In the genomic region with DNA sequence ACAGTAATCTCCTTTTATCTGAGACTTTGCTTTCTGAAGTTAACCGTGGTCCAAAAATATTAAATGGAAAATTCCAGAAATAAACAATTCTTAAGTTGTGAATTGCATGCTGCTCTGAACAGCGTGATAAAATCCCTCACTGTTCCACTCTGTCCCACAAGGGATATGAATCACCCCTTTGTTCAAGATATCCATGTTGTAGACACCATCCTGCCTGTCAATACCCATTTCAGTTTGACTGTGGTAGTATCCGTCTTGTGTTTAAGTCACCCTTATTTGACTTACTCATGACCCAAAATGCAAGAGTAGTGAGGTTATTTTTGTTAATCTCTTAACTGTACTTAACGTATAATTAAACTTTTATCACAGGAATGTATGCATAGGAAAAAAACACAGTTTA, we compare ENCODE assay signal across 2 cellular contexts.
TF ChIP-seq lines count a peak whose summit lies in the region.

No MANE protein-coding gene starts in this region.

TF ChIP-seq in HepG2, 621 proteins besides CTCF, POLR2A, EP300 and RAD21 (continued from another document):
- TF ChIP-seq, protein P1, sequence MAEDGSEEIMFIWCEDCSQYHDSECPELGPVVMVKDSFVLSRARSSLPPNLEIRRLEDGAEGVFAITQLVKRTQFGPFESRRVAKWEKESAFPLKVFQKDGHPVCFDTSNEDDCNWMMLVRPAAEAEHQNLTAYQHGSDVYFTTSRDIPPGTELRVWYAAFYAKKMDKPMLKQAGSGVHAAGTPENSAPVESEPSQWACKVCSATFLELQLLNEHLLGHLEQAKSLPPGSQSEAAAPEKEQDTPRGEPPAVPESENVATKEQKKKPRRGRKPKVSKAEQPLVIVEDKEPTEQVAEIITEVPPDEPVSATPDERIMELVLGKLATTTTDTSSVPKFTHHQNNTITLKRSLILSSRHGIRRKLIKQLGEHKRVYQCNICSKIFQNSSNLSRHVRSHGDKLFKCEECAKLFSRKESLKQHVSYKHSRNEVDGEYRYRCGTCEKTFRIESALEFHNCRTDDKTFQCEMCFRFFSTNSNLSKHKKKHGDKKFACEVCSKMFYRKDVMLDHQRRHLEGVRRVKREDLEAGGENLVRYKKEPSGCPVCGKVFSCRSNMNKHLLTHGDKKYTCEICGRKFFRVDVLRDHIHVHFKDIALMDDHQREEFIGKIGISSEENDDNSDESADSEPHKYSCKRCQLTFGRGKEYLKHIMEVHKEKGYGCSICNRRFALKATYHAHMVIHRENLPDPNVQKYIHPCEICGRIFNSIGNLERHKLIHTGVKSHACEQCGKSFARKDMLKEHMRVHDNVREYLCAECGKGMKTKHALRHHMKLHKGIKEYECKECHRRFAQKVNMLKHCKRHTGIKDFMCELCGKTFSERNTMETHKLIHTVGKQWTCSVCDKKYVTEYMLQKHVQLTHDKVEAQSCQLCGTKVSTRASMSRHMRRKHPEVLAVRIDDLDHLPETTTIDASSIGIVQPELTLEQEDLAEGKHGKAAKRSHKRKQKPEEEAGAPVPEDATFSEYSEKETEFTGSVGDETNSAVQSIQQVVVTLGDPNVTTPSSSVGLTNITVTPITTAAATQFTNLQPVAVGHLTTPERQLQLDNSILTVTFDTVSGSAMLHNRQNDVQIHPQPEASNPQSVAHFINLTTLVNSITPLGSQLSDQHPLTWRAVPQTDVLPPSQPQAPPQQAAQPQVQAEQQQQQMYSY (CRISPR knock-in tag; IDR thresholded peaks at IDR 0.05): no peak
- TF ChIP-seq ZBTB8A (CRISPR knock-in tag; IDR thresholded peaks at IDR 0.05; ENCODE audit: borderline replicate concordance, low read depth): no peak
- no peak for TF ChIP-seq ZNF282 (IDR thresholded peaks at IDR 0.05; ENCODE audit: partially characterized antibody)
- TF ChIP-seq ZNF713 (CRISPR knock-in tag; IDR thresholded peaks at IDR 0.05): no peak
- TF ChIP-seq CHD2 (IDR thresholded peaks at IDR 0.05; ENCODE audit: low read depth, low read length): no peak
- no peak for TF ChIP-seq YEATS2 (CRISPR knock-in tag; IDR thresholded peaks at IDR 0.05; ENCODE audit: borderline replicate concordance)
- no peak for TF ChIP-seq SP2 (CRISPR knock-in tag; IDR thresholded peaks at IDR 0.05)
- no peak for TF ChIP-seq NFYC (CRISPR knock-in tag; IDR thresholded peaks at IDR 0.05)
TF ChIP-seq in HepG2: peak in this region for 2.

TF ChIP-seq in SK-N-SH treated with all-trans-retinoic acid at 6 μM for 48 hours, 23 proteins besides CTCF, POLR2A, EP300 and RAD21 (continued from another document):
- TF ChIP-seq, protein P2, sequence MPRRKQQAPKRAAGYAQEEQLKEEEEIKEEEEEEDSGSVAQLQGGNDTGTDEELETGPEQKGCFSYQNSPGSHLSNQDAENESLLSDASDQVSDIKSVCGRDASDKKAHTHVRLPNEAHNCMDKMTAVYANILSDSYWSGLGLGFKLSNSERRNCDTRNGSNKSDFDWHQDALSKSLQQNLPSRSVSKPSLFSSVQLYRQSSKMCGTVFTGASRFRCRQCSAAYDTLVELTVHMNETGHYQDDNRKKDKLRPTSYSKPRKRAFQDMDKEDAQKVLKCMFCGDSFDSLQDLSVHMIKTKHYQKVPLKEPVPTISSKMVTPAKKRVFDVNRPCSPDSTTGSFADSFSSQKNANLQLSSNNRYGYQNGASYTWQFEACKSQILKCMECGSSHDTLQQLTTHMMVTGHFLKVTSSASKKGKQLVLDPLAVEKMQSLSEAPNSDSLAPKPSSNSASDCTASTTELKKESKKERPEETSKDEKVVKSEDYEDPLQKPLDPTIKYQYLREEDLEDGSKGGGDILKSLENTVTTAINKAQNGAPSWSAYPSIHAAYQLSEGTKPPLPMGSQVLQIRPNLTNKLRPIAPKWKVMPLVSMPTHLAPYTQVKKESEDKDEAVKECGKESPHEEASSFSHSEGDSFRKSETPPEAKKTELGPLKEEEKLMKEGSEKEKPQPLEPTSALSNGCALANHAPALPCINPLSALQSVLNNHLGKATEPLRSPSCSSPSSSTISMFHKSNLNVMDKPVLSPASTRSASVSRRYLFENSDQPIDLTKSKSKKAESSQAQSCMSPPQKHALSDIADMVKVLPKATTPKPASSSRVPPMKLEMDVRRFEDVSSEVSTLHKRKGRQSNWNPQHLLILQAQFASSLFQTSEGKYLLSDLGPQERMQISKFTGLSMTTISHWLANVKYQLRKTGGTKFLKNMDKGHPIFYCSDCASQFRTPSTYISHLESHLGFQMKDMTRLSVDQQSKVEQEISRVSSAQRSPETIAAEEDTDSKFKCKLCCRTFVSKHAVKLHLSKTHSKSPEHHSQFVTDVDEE (CRISPR knock-in tag; IDR thresholded peaks at IDR 0.05): no peak
- TF ChIP-seq ZNF565 (CRISPR knock-in tag; conservative IDR thresholded peaks at IDR 0.05; ENCODE audit: low read depth) (no peak), BACH2 (CRISPR knock-in tag; IDR thresholded peaks at IDR 0.05; ENCODE audit: borderline replicate concordance) (no peak), PPARA (CRISPR knock-in tag; IDR thresholded peaks at IDR 0.05; ENCODE audit: borderline replicate concordance) (no peak), ESRRG (CRISPR knock-in tag; IDR thresholded peaks at IDR 0.05) (no peak), ZNF70 (CRISPR knock-in tag; IDR thresholded peaks at IDR 0.05) (no peak), GLIS3 (CRISPR knock-in tag; IDR thresholded peaks at IDR 0.05) (no peak), TOX (CRISPR knock-in tag; IDR thresholded peaks at IDR 0.05; ENCODE audit: borderline replicate concordance) (no peak), TCF4 (CRISPR knock-in tag; IDR thresholded peaks at IDR 0.05; ENCODE audit: borderline replicate concordance) (no peak), ARNTL (CRISPR knock-in tag; IDR thresholded peaks at IDR 0.05; ENCODE audit: borderline replicate concordance, low read depth) (no peak), ZFP30 (CRISPR knock-in tag; IDR thresholded peaks at IDR 0.05) (no peak)
- TF ChIP-seq, protein P3, sequence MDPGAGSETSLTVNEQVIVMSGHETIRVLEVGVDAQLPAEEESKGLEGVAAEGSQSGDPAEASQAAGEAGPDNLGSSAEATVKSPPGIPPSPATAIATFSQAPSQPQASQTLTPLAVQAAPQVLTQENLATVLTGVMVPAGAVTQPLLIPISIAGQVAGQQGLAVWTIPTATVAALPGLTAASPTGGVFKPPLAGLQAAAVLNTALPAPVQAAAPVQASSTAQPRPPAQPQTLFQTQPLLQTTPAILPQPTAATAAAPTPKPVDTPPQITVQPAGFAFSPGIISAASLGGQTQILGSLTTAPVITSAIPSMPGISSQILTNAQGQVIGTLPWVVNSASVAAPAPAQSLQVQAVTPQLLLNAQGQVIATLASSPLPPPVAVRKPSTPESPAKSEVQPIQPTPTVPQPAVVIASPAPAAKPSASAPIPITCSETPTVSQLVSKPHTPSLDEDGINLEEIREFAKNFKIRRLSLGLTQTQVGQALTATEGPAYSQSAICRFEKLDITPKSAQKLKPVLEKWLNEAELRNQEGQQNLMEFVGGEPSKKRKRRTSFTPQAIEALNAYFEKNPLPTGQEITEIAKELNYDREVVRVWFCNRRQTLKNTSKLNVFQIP (CRISPR knock-in tag; IDR thresholded peaks at IDR 0.05; ENCODE audit: borderline replicate concordance, low read depth): no peak
- TF ChIP-seq, protein P4, sequence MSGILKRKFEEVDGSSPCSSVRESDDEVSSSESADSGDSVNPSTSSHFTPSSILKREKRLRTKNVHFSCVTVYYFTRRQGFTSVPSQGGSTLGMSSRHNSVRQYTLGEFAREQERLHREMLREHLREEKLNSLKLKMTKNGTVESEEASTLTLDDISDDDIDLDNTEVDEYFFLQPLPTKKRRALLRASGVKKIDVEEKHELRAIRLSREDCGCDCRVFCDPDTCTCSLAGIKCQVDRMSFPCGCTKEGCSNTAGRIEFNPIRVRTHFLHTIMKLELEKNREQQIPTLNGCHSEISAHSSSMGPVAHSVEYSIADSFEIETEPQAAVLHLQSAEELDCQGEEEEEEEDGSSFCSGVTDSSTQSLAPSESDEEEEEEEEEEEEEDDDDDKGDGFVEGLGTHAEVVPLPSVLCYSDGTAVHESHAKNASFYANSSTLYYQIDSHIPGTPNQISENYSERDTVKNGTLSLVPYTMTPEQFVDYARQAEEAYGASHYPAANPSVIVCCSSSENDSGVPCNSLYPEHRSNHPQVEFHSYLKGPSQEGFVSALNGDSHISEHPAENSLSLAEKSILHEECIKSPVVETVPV (CRISPR knock-in tag; IDR thresholded peaks at IDR 0.05): no peak
- TF ChIP-seq, protein P5, sequence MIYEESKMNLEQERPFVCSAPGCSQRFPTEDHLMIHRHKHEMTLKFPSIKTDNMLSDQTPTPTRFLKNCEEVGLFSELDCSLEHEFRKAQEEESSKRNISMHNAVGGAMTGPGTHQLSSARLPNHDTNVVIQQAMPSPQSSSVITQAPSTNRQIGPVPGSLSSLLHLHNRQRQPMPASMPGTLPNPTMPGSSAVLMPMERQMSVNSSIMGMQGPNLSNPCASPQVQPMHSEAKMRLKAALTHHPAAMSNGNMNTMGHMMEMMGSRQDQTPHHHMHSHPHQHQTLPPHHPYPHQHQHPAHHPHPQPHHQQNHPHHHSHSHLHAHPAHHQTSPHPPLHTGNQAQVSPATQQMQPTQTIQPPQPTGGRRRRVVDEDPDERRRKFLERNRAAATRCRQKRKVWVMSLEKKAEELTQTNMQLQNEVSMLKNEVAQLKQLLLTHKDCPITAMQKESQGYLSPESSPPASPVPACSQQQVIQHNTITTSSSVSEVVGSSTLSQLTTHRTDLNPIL (CRISPR knock-in tag; IDR thresholded peaks at IDR 0.05; ENCODE audit: low read depth): no peak
